Comparison of ENCODE assay signal across 29 cellular contexts in the genomic region with DNA sequence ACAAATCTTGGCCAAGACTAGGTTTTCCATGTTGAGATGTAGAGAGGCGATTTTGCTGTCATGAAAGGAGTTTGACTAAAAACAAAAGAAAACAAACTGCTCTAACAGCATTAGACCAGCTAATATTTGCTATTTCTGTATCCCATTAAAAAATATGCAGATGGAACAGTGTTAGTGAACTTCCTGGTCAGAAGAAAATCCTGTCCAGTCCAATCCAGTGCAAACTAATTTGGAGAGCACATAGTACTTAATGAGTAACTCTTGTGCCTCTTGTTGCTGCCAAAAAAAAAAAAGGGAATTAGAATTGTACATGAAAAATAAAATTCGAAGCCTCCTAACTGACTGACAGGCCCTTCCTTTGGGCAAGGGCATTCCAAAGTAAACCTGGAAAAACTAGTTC.
"Had no signal": no experiment of that assay in that cellular context is flagged by ENCODE, and none has a peak within 500 bp of the region (broad histone marks: within the 10 kb centered on the region; RNA-seq: fewer than 3 reads in every experiment).

No MANE protein-coding gene starts in this region.

- H3K27me3 Mint-ChIP-seq: progenitor cell of endocrine pancreas; stimulated activated memory B cell treated with anti-CD40 and anti-IgM and Interleukin-4, amounts not matched to agents 10 μg/mL and 1 μg/mL and 100 μg/mL, for 72 hours had no signal

- H3K4me3 ChIP-seq: coronary artery, esophagus squamous epithelium, heart right ventricle, lower lobe of right lung, right atrium auricular region, sigmoid colon, thoracic aorta, tibial nerve, upper lobe of right lung, uterus had no signal

- H3K4me3 Mint-ChIP-seq: natural killer cell; neural crest cell; stimulated activated memory B cell treated with anti-CD40 and anti-IgM and Interleukin-4, amounts not matched to agents 10 μg/mL and 1 μg/mL and 100 μg/mL, for 72 hours had no signal

- ATAC-seq: heart right ventricle; left colon; lower lobe of right lung; natural killer cell; stimulated activated memory B cell treated with anti-CD40 and anti-IgM and Interleukin-4, amounts not matched to agents 10 μg/mL and 1 μg/mL and 100 μg/mL, for 72 hours; stimulated activated naive CD8-positive, alpha-beta T cell treated with anti-CD3 and anti-CD28 coated beads, Interleukin-15, Interleukin-2, amounts not matched to agents 100 U/mL and 50 U/mL, for 24 hours; upper lobe of right lung had no signal

- H3K4me1 Mint-ChIP-seq: natural killer cell; neural crest cell; stimulated activated memory B cell treated with anti-CD40 and anti-IgM and Interleukin-4, amounts not matched to agents 10 μg/mL and 1 μg/mL and 100 μg/mL, for 72 hours had no signal

- H3K27ac Mint-ChIP-seq: natural killer cell; stimulated activated memory B cell treated with anti-CD40 and anti-IgM and Interleukin-4, amounts not matched to agents 10 μg/mL and 1 μg/mL and 100 μg/mL, for 72 hours had no signal

- H3K9me3 ChIP-seq: esophagus squamous epithelium, heart right ventricle, lower lobe of right lung, right atrium auricular region, sigmoid colon, thoracic aorta, tibial nerve, upper lobe of right lung, uterus had no signal

- H3K9ac ChIP-seq: parathyroid adenoma had no signal

- H3K79me2 ChIP-seq: parathyroid adenoma had no signal

- FAIRE-seq: endometrium, islet of Langerhans had no signal

- H3K36me3 ChIP-seq: esophagus squamous epithelium, heart right ventricle, lower lobe of right lung, right atrium auricular region, sigmoid colon, thoracic aorta, tibial nerve, upper lobe of right lung, uterus had no signal

- H3K27ac ChIP-seq: coronary artery, esophagus squamous epithelium, heart right ventricle, lower lobe of right lung, parathyroid adenoma, right atrium auricular region, sigmoid colon, thoracic aorta, tibial nerve, upper lobe of right lung, uterus had no signal

- H2AFZ ChIP-seq: parathyroid adenoma had no signal

- H3K36me3 Mint-ChIP-seq: natural killer cell; stimulated activated memory B cell treated with anti-CD40 and anti-IgM and Interleukin-4, amounts not matched to agents 10 μg/mL and 1 μg/mL and 100 μg/mL, for 72 hours had no signal

- H3K4me1 ChIP-seq: esophagus squamous epithelium, lower lobe of right lung, parathyroid adenoma, right atrium auricular region, sigmoid colon, tibial nerve, upper lobe of right lung, uterus had no signal

- H3K9me3 Mint-ChIP-seq: natural killer cell; stimulated activated memory B cell treated with anti-CD40 and anti-IgM and Interleukin-4, amounts not matched to agents 10 μg/mL and 1 μg/mL and 100 μg/mL, for 72 hours had no signal

- H3K27me3 ChIP-seq: esophagus squamous epithelium, heart right ventricle, right atrium auricular region, sigmoid colon, tibial nerve, upper lobe of right lung, uterus had no signal

- DNase-seq: dermis blood vessel endothelial cell; effector memory CD4-positive, alpha-beta T cell; erythroblast; esophagus squamous epithelium; foreskin melanocyte; glutamatergic neuron; heart right ventricle; hippocampal formation; kidney glomerular epithelial cell; left colon; left ventricle myocardium superior; lower lobe of right lung; natural killer cell; sigmoid colon; stimulated activated CD4-positive, alpha-beta T cell treated with anti-CD3 and anti-CD28 coated beads, Interleukin-2, amount 100 ng/mL, for 24 hours; stimulated activated CD4-positive, alpha-beta T cell treated with anti-CD3 and anti-CD28 coated beads, Interleukin-4, amount 100 ng/mL, for 4 hours; stimulated activated naive CD8-positive, alpha-beta T cell treated with anti-CD3 and anti-CD28 coated beads, Interleukin-15, Interleukin-2, amounts not matched to agents 100 U/mL and 50 U/mL, for 24 hours; upper lobe of right lung; uterus had no signal
